Comparison of ENCODE assay signal across 8 cellular contexts in the genomic region with DNA sequence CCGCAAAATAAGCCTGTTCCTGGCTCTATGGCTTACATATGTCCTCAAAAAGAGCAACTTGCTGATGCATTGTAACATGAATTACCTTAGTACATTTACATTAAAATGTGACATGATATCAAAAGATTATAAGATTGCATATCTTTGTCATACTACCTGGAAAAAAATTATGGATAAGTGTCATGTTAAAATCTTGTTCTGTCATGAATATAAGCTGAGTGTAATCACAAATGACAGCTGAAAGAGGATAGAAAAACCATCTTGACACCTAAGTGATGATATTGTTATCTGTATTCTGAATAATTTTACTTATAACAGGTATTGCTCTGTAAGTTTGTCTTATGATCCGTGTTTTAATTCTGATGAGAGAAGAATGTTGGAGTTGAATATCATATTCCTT.
"Had no signal": no experiment of that assay in that cellular context is flagged by ENCODE, and none has a peak within 500 bp of the region (broad histone marks: within the 10 kb centered on the region; RNA-seq: fewer than 3 reads in every experiment).

No MANE protein-coding gene starts in this region.

- H3K36me3 ChIP-seq: HAP-1 had no signal

- H3K9ac ChIP-seq: GM23248 had no signal

- H3K9me3 Mint-ChIP-seq: GM23338, H9 had no signal

- H3K27ac ChIP-seq: GM23248 had no signal

- H3K27ac Mint-ChIP-seq: GM23338, H9, HFFc6 had no signal

- H3K4me3 Mint-ChIP-seq: GM23338, H9, HFFc6 had no signal

- H3K4me2 ChIP-seq: GM23338 had no signal

- H2AFZ ChIP-seq: GM23248, GM23338 had no signal

- H3K4me1 Mint-ChIP-seq: GM23338, H9 had no signal

- H3K4me3 ChIP-seq: GM23248, GM23338, HAP-1 had no signal

- DNase-seq: GM23248, GOT3, H7, H9, HCEC 1CT, HFFc6 had no signal

- H3K9me3 ChIP-seq: HAP-1 had no signal
